ENCODE assay signal across 3 cellular contexts in the genomic region with DNA sequence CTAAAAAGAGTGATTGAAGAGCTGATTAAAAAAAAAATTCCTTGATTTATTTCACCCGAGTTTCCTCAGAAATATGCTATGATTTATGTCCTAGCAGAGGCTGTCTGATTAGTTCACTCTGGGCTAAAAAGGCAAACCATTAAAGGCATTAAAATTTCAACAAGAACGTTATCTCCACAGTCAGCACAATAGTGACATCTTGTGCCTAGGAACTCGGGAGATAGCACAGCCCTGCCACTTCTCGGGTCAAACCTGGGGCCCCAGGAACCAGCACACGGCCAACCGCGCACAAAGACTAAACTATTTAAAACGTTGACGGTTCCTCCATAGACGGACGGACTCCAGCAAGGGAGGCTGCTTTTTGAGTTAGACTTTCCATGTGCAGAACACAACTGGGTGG.
TF ChIP-seq lines count a peak whose summit lies in the region.

No MANE protein-coding gene starts in this region.

TF ChIP-seq in HCT116, 20 proteins besides CTCF, POLR2A, EP300 and RAD21:
- TF ChIP-seq ZFX (IDR thresholded peaks at IDR 0.05) (no peak), YY1 (IDR thresholded peaks at IDR 0.05; ENCODE audit: extremely low read depth, insufficient replicate concordance, low read depth, low read length) (no peak), TCF7L2 (IDR thresholded peaks at IDR 0.05; ENCODE audit: borderline replicate concordance, extremely low read depth, insufficient read depth, insufficient read length) (no peak), POLR2AphosphoS5 (IDR thresholded peaks at IDR 0.05; ENCODE audit: low read depth, low read length) (no peak), ELF1 (IDR thresholded peaks at IDR 0.05; ENCODE audit: borderline replicate concordance, low read depth) (no peak), SP1 (IDR thresholded peaks at IDR 0.05; ENCODE audit: low read depth) (no peak)
- TF ChIP-seq, protein P1, sequence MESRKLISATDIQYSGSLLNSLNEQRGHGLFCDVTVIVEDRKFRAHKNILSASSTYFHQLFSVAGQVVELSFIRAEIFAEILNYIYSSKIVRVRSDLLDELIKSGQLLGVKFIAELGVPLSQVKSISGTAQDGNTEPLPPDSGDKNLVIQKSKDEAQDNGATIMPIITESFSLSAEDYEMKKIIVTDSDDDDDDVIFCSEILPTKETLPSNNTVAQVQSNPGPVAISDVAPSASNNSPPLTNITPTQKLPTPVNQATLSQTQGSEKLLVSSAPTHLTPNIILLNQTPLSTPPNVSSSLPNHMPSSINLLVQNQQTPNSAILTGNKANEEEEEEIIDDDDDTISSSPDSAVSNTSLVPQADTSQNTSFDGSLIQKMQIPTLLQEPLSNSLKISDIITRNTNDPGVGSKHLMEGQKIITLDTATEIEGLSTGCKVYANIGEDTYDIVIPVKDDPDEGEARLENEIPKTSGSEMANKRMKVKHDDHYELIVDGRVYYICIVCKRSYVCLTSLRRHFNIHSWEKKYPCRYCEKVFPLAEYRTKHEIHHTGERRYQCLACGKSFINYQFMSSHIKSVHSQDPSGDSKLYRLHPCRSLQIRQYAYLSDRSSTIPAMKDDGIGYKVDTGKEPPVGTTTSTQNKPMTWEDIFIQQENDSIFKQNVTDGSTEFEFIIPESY (IDR thresholded peaks at IDR 0.05; ENCODE audit: extremely low read depth, insufficient replicate concordance, low read length): no peak
- TF ChIP-seq, protein P2, sequence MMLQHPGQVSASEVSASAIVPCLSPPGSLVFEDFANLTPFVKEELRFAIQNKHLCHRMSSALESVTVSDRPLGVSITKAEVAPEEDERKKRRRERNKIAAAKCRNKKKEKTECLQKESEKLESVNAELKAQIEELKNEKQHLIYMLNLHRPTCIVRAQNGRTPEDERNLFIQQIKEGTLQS (IDR thresholded peaks at IDR 0.05): no peak

TF ChIP-seq in H1, 55 proteins besides CTCF, POLR2A, EP300 and RAD21:
- no peak for TF ChIP-seq ZNF274 (IDR thresholded peaks at IDR 0.05; ENCODE audit: borderline replicate concordance, extremely low read depth, low read length)
- TF ChIP-seq, protein P3, sequence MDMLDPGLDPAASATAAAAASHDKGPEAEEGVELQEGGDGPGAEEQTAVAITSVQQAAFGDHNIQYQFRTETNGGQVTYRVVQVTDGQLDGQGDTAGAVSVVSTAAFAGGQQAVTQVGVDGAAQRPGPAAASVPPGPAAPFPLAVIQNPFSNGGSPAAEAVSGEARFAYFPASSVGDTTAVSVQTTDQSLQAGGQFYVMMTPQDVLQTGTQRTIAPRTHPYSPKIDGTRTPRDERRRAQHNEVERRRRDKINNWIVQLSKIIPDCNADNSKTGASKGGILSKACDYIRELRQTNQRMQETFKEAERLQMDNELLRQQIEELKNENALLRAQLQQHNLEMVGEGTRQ (IDR thresholded peaks at IDR 0.05; ENCODE audit: low read length): no peak
- no peak for TF ChIP-seq POLR2AphosphoS5 (IDR thresholded peaks at IDR 0.05; ENCODE audit: low read depth, low read length)
- TF ChIP-seq CHD2 (IDR thresholded peaks at IDR 0.05; ENCODE audit: low read length): no peak
- TF ChIP-seq RBBP5 (IDR thresholded peaks at IDR 0.05; ENCODE audit: borderline replicate concordance, low read depth, low read length): no peak
- TF ChIP-seq HDAC2 (IDR thresholded peaks at IDR 0.05; ENCODE audit: borderline replicate concordance in 1 of 2, low read depth in 2 of 2, low read length in 2 of 2): no peak
- TF ChIP-seq CREB1 (IDR thresholded peaks at IDR 0.05): no peak
- TF ChIP-seq SP1 (IDR thresholded peaks at IDR 0.05; ENCODE audit: low read depth, low read length): no peak
- TF ChIP-seq SP2 (IDR thresholded peaks at IDR 0.05; ENCODE audit: low read length): no peak
- no peak for TF ChIP-seq HDAC6 (IDR thresholded peaks at IDR 0.05; ENCODE audit: low read depth, low read length)
- no peak for TF ChIP-seq EGR1 (IDR thresholded peaks at IDR 0.05; ENCODE audit: borderline replicate concordance, low read depth, low read length)
- TF ChIP-seq RFX5 (IDR thresholded peaks at IDR 0.05; ENCODE audit: borderline replicate concordance, low read depth, low read length): no peak
- TF ChIP-seq RNF2 (IDR thresholded peaks at IDR 0.05; ENCODE audit: borderline replicate concordance, low read depth, low read length, missing control alignments, poor library complexity, severe bottlenecking): no peak
- no peak for TF ChIP-seq TBP (IDR thresholded peaks at IDR 0.05; ENCODE audit: low read depth, low read length)
TF ChIP-seq in H1: peak in this region for 0.

TF ChIP-seq in HepG2, 621 proteins besides CTCF, POLR2A, EP300 and RAD21:
- no peak for TF ChIP-seq NR3C1 (CRISPR knock-in tag; IDR thresholded peaks at IDR 0.05)
- TF ChIP-seq ZNF383 (CRISPR knock-in tag; IDR thresholded peaks at IDR 0.05; ENCODE audit: borderline replicate concordance): no peak
- TF ChIP-seq, protein P4, sequence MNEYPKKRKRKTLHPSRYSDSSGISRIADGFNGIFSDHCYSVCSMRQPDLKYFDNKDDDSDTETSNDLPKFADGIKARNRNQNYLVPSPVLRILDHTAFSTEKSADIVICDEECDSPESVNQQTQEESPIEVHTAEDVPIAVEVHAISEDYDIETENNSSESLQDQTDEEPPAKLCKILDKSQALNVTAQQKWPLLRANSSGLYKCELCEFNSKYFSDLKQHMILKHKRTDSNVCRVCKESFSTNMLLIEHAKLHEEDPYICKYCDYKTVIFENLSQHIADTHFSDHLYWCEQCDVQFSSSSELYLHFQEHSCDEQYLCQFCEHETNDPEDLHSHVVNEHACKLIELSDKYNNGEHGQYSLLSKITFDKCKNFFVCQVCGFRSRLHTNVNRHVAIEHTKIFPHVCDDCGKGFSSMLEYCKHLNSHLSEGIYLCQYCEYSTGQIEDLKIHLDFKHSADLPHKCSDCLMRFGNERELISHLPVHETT (CRISPR knock-in tag; conservative IDR thresholded peaks at IDR 0.05): no peak
- no peak for TF ChIP-seq BORCS8-MEF2B (CRISPR knock-in tag; IDR thresholded peaks at IDR 0.05)
- peak; percentile 43; the same call in 1 of the 2 replicates for TF ChIP-seq STAG1 (CRISPR knock-in tag; IDR thresholded peaks at IDR 0.05)
- TF ChIP-seq MAFK (conservative IDR thresholded peaks at IDR 0.05 in 1 of 2, IDR thresholded peaks at IDR 0.05 in 1 of 2; ENCODE audit: low read length in 2 of 2): peak; percentile 31 to 51; a peak in 3 of 4 replicates
- TF ChIP-seq, protein P1 (CRISPR knock-in tag; IDR thresholded peaks at IDR 0.05): peak; percentile 79
